ENCODE assay signal across 28 cellular contexts in the genomic region with DNA sequence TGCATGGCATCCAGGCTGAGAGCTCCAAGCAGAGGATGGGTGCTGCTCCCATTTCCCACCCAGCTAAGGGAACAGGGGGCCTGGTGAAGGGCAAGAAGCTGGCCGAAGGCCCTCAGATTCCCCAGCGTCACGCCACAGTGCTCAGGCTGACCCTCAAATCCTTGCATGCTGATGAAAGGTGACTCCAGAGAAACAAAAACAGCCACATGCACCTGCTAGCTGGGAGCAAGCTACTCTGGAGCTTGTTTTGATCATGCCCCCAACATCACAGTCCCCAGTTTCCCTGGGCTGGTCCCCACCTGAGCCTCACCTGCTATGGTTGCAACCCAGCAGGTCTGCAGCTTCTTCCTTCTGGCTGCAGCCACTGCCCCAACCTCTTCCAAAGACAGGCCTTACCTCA.
"Had no signal": no experiment of that assay in that cellular context is flagged by ENCODE, and none has a peak within 500 bp of the region (broad histone marks: within the 10 kb centered on the region; RNA-seq: fewer than 3 reads in every experiment).

No MANE protein-coding gene starts in this region.

- H3K4me1 Mint-ChIP-seq: immature natural killer cell, naive B cell had no signal

- H3K36me3 ChIP-seq: left ventricle myocardium inferior, pancreas, prostate gland, suprapubic skin, thoracic aorta, tibial artery, upper lobe of right lung, uterus had no signal

- ATAC-seq: left colon, pancreas, right cardiac atrium, sciatic nerve, upper lobe of right lung had no signal

- H3K9me3 ChIP-seq: left ventricle myocardium inferior, pancreas, prostate gland, suprapubic skin, thoracic aorta, tibial artery, upper lobe of right lung, uterus had no signal

- H3K27me3 Mint-ChIP-seq: naive B cell; natural killer cell treated with Interleukin-12 subunit alpha and Interleukin-12 subunit beta and Interleukin-15 and Interleukin-18, amount 100 ng/mL, for 72 hours; stimulated activated naive CD8-positive, alpha-beta T cell treated with anti-CD3 and anti-CD28 coated beads, Interleukin-15, Interleukin-2, amounts not matched to agents 100 ng/mL and 50 ng/mL, for 24 hours had no signal

- H3K27me3 ChIP-seq: pancreas, suprapubic skin, tibial artery, upper lobe of right lung, uterus had no signal

- H3K4me3 ChIP-seq: left ventricle myocardium inferior, lung, pancreas, prostate gland, skin epidermis, suprapubic skin, thoracic aorta, tibial artery, upper lobe of right lung, uterus had no signal

- FAIRE-seq: islet of Langerhans, kidney, pancreas had no signal

- H3K27ac ChIP-seq: left ventricle myocardium inferior, pancreas, prostate gland, skin epidermis, suprapubic skin, thoracic aorta, tibial artery, upper lobe of right lung, uterus had no signal

- H3K36me3 Mint-ChIP-seq: immature natural killer cell; mesothelial cell of epicardium; naive B cell; natural killer cell treated with Interleukin-12 subunit alpha and Interleukin-12 subunit beta and Interleukin-15 and Interleukin-18, amount 100 ng/mL, for 72 hours; stimulated activated effector memory CD8-positive, alpha-beta T cell treated with anti-CD3 and anti-CD28 coated beads, Interleukin-12 subunit alpha, Interleukin-12 subunit beta, amount 100 ng/mL, for 72 hours had no signal

- DNase-seq: hippocampal formation; immature natural killer cell; kidney; left colon; left ventricle myocardium inferior; mesendoderm; naive B cell; nucleus accumbens; pancreas; retina; stimulated activated CD4-positive, alpha-beta T cell treated with anti-CD3 and anti-CD28 coated beads, Interleukin-4, amount 100 ng/mL, for 24 hours; stimulated activated naive CD4-positive, alpha-beta T cell; tibial artery; trophoblast cell; upper lobe of right lung; uterus had no signal

- H3K27ac Mint-ChIP-seq: immature natural killer cell; mesothelial cell of epicardium; naive B cell; natural killer cell treated with Interleukin-12 subunit alpha and Interleukin-12 subunit beta and Interleukin-15 and Interleukin-18, amount 100 ng/mL, for 72 hours; stimulated activated effector memory CD8-positive, alpha-beta T cell treated with anti-CD3 and anti-CD28 coated beads, Interleukin-12 subunit alpha, Interleukin-12 subunit beta, amount 100 ng/mL, for 72 hours; stimulated activated naive CD8-positive, alpha-beta T cell treated with anti-CD3 and anti-CD28 coated beads, Interleukin-15, Interleukin-2, amounts not matched to agents 100 ng/mL and 50 ng/mL, for 24 hours had no signal

- H3K4me3 Mint-ChIP-seq: mesothelial cell of epicardium; naive B cell; natural killer cell treated with Interleukin-12 subunit alpha and Interleukin-12 subunit beta and Interleukin-15 and Interleukin-18, amount 100 ng/mL, for 72 hours; stimulated activated naive CD8-positive, alpha-beta T cell treated with anti-CD3 and anti-CD28 coated beads, Interleukin-15, Interleukin-2, amounts not matched to agents 100 ng/mL and 50 ng/mL, for 24 hours had no signal

- H3K9me3 Mint-ChIP-seq: immature natural killer cell; mesothelial cell of epicardium; naive B cell; natural killer cell treated with Interleukin-12 subunit alpha and Interleukin-12 subunit beta and Interleukin-15 and Interleukin-18, amount 100 ng/mL, for 72 hours; stimulated activated effector memory CD8-positive, alpha-beta T cell treated with anti-CD3 and anti-CD28 coated beads, Interleukin-12 subunit alpha, Interleukin-12 subunit beta, amount 100 ng/mL, for 72 hours; stimulated activated naive CD8-positive, alpha-beta T cell treated with anti-CD3 and anti-CD28 coated beads, Interleukin-15, Interleukin-2, amounts not matched to agents 100 ng/mL and 50 ng/mL, for 24 hours had no signal

- H3K4me1 ChIP-seq: pancreas, prostate gland, uterus had no signal
